In the genomic region with DNA sequence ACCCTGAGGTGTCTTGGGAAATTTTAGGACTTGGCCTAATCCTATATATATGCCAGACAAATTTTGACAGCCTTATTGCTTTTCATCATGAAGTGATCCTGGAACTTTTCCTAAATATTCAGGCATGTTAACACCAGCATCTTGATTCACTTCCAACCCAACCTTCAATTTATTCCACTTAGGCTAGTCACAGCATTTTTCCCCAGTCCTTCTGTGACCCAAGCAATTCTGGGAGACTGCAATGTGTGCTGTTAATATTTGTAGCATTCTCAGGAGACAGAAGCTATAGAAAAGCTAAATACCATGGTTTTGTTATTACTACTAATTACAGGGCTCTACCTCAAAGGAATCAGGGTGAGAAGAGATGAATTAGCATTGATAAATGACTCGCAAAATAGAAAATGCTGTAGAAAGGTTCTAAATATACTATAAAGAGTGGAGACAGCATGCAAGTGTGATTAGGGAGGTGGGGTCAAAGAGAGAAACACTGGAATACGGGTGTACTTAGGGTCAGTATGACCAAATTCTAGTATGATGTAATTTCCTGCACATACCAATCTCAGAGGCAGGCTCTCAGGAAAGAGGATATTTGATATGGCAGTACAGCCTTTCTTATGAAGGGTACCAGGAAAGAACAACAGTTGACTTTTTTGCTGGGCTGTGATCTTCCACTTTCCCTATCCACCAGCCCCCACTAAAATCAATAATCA, we compare ENCODE assay signal across 11 cellular contexts. TPM values are rescaled to one million over a fixed set of nuclear protein-coding genes. Genes with fewer than 3 reads are reported as not detected.
DNase-seq lines count a peak whose midpoint lies in the region; ATAC-seq and TF ChIP-seq lines count a peak whose summit lies in the region.
"Had no signal": no experiment of that assay in that cellular context is flagged by ENCODE, and none has a peak within 500 bp of the region (broad histone marks: within the 10 kb centered on the region; RNA-seq: fewer than 3 reads in every experiment).

No MANE protein-coding gene starts in this region.

- no peak overlapping the region for H3K27ac ChIP-seq in mammary epithelial cell (ENCODE audit: insufficient read depth, low read depth, low read length)

- no peaks in the 10 kb centered on the region for H3K79me2 ChIP-seq in mammary epithelial cell (ENCODE audit: insufficient read depth, low read length)

- in situ Hi-C loops in mammary epithelial cell (cut with MboI; ENCODE audit: low sequenced_read_pairs in 2 of 2) = loop anchor here in 1 of 2 donors (10.0 kb wide), 1 partner anchor 232 kb away; no protein-coding TSS in a partner anchor

- WGBS in mammary epithelial cell (ENCODE audit: low coverage, missing lambda C conversion rate) = 40% methylated on average over 2 of the region's 2 CpGs

- CTCF ChIA-PET in mammary epithelial cell (lab: Charles Lee; ENCODE audit: low non-redundant PET) = no interaction called here

- no peaks in the 10 kb centered on the region for H4K20me1 ChIP-seq in mammary epithelial cell (ENCODE audit: insufficient read depth, low read length)

- H3K4me1 ChIP-seq in mammary epithelial cell (ENCODE audit: insufficient read depth, low read length) = peaks cover 11% of the 10 kb centered on the region

- BruUV-seq in mammary epithelial cell (replicated peaks; lab: Mats Ljungman, UMichigan) = no TSS peak

- no peak overlapping the region for H3K4me3 ChIP-seq in mammary epithelial cell (replicated peaks in 1 of 3; ENCODE audit: insufficient read depth in 1 of 3, low read depth in 2 of 3, low read length in 3 of 3)

- peak; percentile 77 for ATAC-seq in Right ventricle myocardium inferior
- no peak for ATAC-seq in GM18870 (IDR thresholded peaks at IDR 0.05; ENCODE audit: unreplicated experiment)
- ATAC-seq in GM21423 (IDR thresholded peaks at IDR 0.05; ENCODE audit: unreplicated experiment) = no peak
- no peak for ATAC-seq in HG03159 (IDR thresholded peaks at IDR 0.05; ENCODE audit: unreplicated experiment)
- ATAC-seq: activated CD8-positive, alpha-beta T cell treated with anti-CD3 and anti-CD28 coated beads for 36 hours had no signal

- DNase-seq in Right ventricle myocardium inferior (ENCODE audit: missing footprints) (no peak), cardiac septum (ENCODE audit: low spot score) (no peak), mammary epithelial cell (peak; percentile 2), iris pigment epithelial cell (ENCODE audit: low read depth) (peak; percentile 94), DMS153 treated with DMSO at 0.1 percent for 48 hours (lab: John Stamatoyannopoulos, UW; ENCODE audit: unreplicated experiment) (no peak)
- DNase-seq: ACHN; activated CD8-positive, alpha-beta T cell treated with anti-CD3 and anti-CD28 coated beads for 36 hours; NCI-H2029 treated with DMSO at 0.1 percent for 48 hours had no signal

- no peak overlapping the region for H2AFZ ChIP-seq in mammary epithelial cell (ENCODE audit: low read depth, low read length)

- H3K9ac ChIP-seq in mammary epithelial cell (ENCODE audit: insufficient read depth, low read length) = no peak overlapping the region

- no peaks in the 10 kb centered on the region for H3K36me3 ChIP-seq in mammary epithelial cell (ENCODE audit: insufficient read depth, low read length)

- TF ChIP-seq CTCF in mammary epithelial cell (conservative IDR thresholded peaks at IDR 0.05 in 1 of 2, IDR thresholded peaks at IDR 0.05 in 1 of 2; ENCODE audit: extremely low read depth in 1 of 2, insufficient read depth in 1 of 2, low read depth in 1 of 2, low read length in 2 of 2) = no peak

- dilution Hi-C loops in mammary epithelial cell (cut with HindIII; ENCODE audit: low sequenced_read_pairs) = no loop called here

- no peaks in the 10 kb centered on the region for H3K27me3 ChIP-seq in mammary epithelial cell (ENCODE audit: insufficient read depth, low read length)

- no peak overlapping the region for H3K4me2 ChIP-seq in mammary epithelial cell (ENCODE audit: insufficient read depth, low read depth, low read length)

- intact Hi-C loops in Right ventricle myocardium inferior (cut with DNase I) (no loop called here), cardiac septum (cut with DNase I) (no loop called here), mammary epithelial cell (cut with micrococcal nuclease) (no loop called here)

- no peaks in the 10 kb centered on the region for H3K9me3 ChIP-seq in mammary epithelial cell (replicated peaks; ENCODE audit: insufficient read depth, low read length)

RNA-seq across cellular contexts. Expression of a gene that starts 29.1 kb away (rescaled TPM):
- total RNA-seq in Right ventricle myocardium inferior = 46.3 TPM
- 124 TPM for total RNA-seq in cardiac septum
- total RNA-seq in mammary epithelial cell = 1 to 10 TPM in 1 of 2 donors, not detected in 1; 1.7 TPM
- polyA plus RNA-seq in mammary epithelial cell = 0.18 TPM
- polyA minus RNA-seq in mammary epithelial cell = not detected
- total RNA-seq: activated CD8-positive, alpha-beta T cell treated with anti-CD3 and anti-CD28 coated beads for 36 hours had no signal

Comparison
In these comparisons a context has a peak if more than half of its experiments do, and no peak if none do; other contexts are left out.
1. DNase-seq: peak in mammary epithelial cell (single experiment) and iris pigment epithelial cell (single experiment); none in Right ventricle myocardium inferior (single experiment), cardiac septum (single experiment) and DMS153 treated with DMSO at 0.1 percent for 48 hours (single experiment).
2. RNA of a gene that starts 29.1 kb away (total RNA-seq): 124 TPM in cardiac septum (single experiment) and 46.3 TPM in Right ventricle myocardium inferior (single experiment); 1.7 TPM in mammary epithelial cell; every median in the first group is over 10 times any median in the second.